8 cellular contexts compared by ENCODE assay signal in genomic region chr6:136790411-136791295, GRCh38. TPM values are rescaled to one million over a fixed set of nuclear protein-coding genes. Genes with fewer than 3 reads are reported as not detected.
DNase-seq lines count a peak whose midpoint lies in the region; ATAC-seq and TF ChIP-seq lines count a peak whose summit lies in the region.

No MANE protein-coding gene starts in this region.

- intact Hi-C loops in esophagus squamous epithelium (cut with DNase I) (loop anchor here (2.0 to 10.0 kb wide), 2 partner anchors 146 to 206 kb away; no protein-coding TSS in a partner anchor), lower leg skin (cut with DNase I; ENCODE audit: low total_unique reads) (loop anchor here (5.0 kb wide), 1 partner anchor 148 kb away; no protein-coding TSS in a partner anchor)

- WGBS in esophagus squamous epithelium, 2 donors = 12 to 14% methylated on average over 7 of the region's 7 CpGs
- 19 to 26% methylated on average over 7 of the region's 7 CpGs for WGBS in lower leg skin, 2 donors

- peak overlapping the region; percentile 89 for H3K4me3 ChIP-seq in GM12875 (ENCODE audit: low read depth, low read length)
- peak overlapping the region; percentile 69 to 87 (median 77) for H3K4me3 ChIP-seq in Peyer's patch
- peak overlapping the region; percentile 90 to 97 (median 96) for H3K4me3 ChIP-seq in esophagus squamous epithelium
- peak overlapping the region; percentile 81 for H3K4me3 ChIP-seq in retinal pigment epithelial cell (ENCODE audit: low read length)
- H3K4me3 ChIP-seq in lower leg skin (ENCODE audit: low read depth, poor library complexity, severe bottlenecking) = no peak overlapping the region

- no peaks in the 10 kb centered on the region for H3K27me3 ChIP-seq in Peyer's patch
- no peaks in the 10 kb centered on the region for H3K27me3 ChIP-seq in esophagus squamous epithelium

- H3K36me3 ChIP-seq in Peyer's patch (no peaks in the 10 kb centered on the region), esophagus squamous epithelium (no peaks in the 10 kb centered on the region)

- TF ChIP-seq CTCF in GM12875 (IDR thresholded peaks at IDR 0.05; ENCODE audit: borderline replicate concordance, insufficient read depth, low read depth, low read length) (no peak), Peyer's patch (IDR thresholded peaks at IDR 0.05) (no peak), esophagus squamous epithelium (IDR thresholded peaks at IDR 0.05) (no peak), retinal pigment epithelial cell (conservative IDR thresholded peaks at IDR 0.05; ENCODE audit: low read depth, low read length) (no peak), lower leg skin (IDR thresholded peaks at IDR 0.05) (no peak)

- ATAC-seq in GM18498 (IDR thresholded peaks at IDR 0.05; ENCODE audit: unreplicated experiment) = no peak

- H3K4me1 ChIP-seq in Peyer's patch = peaks cover 3 to 44% (median 5%) of the 10 kb centered on the region in 4 donors
- peaks cover 13 to 67% (median 35%) of the 10 kb centered on the region in 3 donors for H3K4me1 ChIP-seq in esophagus squamous epithelium

- no peak for TF ChIP-seq POLR2A in Peyer's patch (IDR thresholded peaks at IDR 0.05)
- no peak for TF ChIP-seq POLR2A in esophagus squamous epithelium (IDR thresholded peaks at IDR 0.05)
- TF ChIP-seq POLR2A in lower leg skin (IDR thresholded peaks at IDR 0.05) = no peak

- H3K9me3 ChIP-seq in Peyer's patch (no peaks in the 10 kb centered on the region), esophagus squamous epithelium (no peaks in the 10 kb centered on the region)

- H3K27ac ChIP-seq in Peyer's patch = peak overlapping the region; percentile 92 to 98 (median 94)
- peak overlapping the region; percentile 92 to 96 (median 94) for H3K27ac ChIP-seq in esophagus squamous epithelium

- DNase-seq in Peyer's patch (no peak), esophagus squamous epithelium (lab: John Stamatoyannopoulos, UW) (no peak), retinal pigment epithelial cell (ENCODE audit: low read depth) (no peak), lower leg skin (ENCODE audit: low spot score in 2 of 2) (no peak), GF-D8 (lab: John Stamatoyannopoulos, UW) (no peak)
- no peak for DNase-seq in stimulated activated CD4-positive, alpha-beta T cell treated with anti-CD3 and anti-CD28 coated beads, Interleukin-4, amount 100 ng/mL, for 24 hours

RNA-seq across cellular contexts. Expression of gene MAP3K5, which starts 1.6 kb away (rescaled TPM):
- 10 to 100 TPM; 14.2 to 46.2 (median 23.2) TPM for total RNA-seq in Peyer's patch
- 10 to 100 TPM in 3 of 4 donors, 1 to 10 TPM in 1; 9.2 to 22.9 (median 20.9) TPM for total RNA-seq in esophagus squamous epithelium
- 10 to 100 TPM; 18.9 to 35.2 (median 27.0) TPM for total RNA-seq in lower leg skin

RNA-seq across cellular contexts. Expression of gene PEX7, which starts 31.7 kb away (rescaled TPM):
- 1 to 10 TPM; 3.0 to 7.1 (median 6.3) TPM for total RNA-seq in Peyer's patch
- total RNA-seq in esophagus squamous epithelium = 10 to 100 TPM in 3 of 4 donors, 1 to 10 TPM in 1; 5.4 to 14.2 (median 11.8) TPM
- 10 to 100 TPM; 15.2 to 21.5 (median 21.2) TPM for total RNA-seq in lower leg skin
